5 cellular contexts compared by ENCODE assay signal in the genomic region with DNA sequence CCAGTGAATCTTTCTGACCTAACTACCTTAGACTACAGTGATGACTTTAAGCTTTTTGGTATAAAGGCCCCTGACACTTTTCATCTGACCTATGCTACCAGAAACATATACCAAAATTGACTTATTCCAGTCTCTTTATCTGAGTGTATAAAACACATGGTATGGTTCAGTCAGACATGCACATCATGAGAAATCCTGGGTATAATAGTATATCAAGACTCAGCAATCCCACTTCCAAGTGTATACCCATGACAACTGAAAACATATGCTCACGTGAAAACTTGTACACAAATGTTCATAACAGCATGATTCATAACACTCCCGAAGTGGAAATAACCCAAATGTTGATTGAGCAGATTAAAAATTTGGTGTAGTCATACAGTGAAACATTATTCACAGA.
"Had no signal": no experiment of that assay in that cellular context is flagged by ENCODE, and none has a peak within 500 bp of the region (broad histone marks: within the 10 kb centered on the region; RNA-seq: fewer than 3 reads in every experiment).

No MANE protein-coding gene starts in this region.

- H3K27me3 Mint-ChIP-seq: IgD-negative memory B cell had no signal

- ATAC-seq: HepG2, K562 had no signal

- H3K4me1 Mint-ChIP-seq: IgD-negative memory B cell had no signal

- H3K9me3 Mint-ChIP-seq: IgD-negative memory B cell had no signal

- H3K27ac Mint-ChIP-seq: IgD-negative memory B cell had no signal

- H3K36me3 Mint-ChIP-seq: IgD-negative memory B cell had no signal

- DNase-seq: IMR-90, KBM-7 had no signal

- H3K4me3 Mint-ChIP-seq: IgD-negative memory B cell had no signal
